ENCODE assay signal across 1 cellular context in genomic region chr4:186029731-186030421, GRCh38.
TF ChIP-seq lines count a peak whose summit lies in the region.

No MANE protein-coding gene starts in this region.

TF ChIP-seq in liver, 16 proteins besides CTCF, POLR2A, EP300 and RAD21 (continued from another document):
- TF ChIP-seq MAX (IDR thresholded peaks at IDR 0.05): peak; percentile 39
- peak in 1 of 2 donors; percentile 23 for TF ChIP-seq JUND (IDR thresholded peaks at IDR 0.05)
- peak; percentile 77 for TF ChIP-seq SP1 (IDR thresholded peaks at IDR 0.05)
- peak; percentile 73 to 87 for TF ChIP-seq RXRA (IDR thresholded peaks at IDR 0.05)
- no peak for TF ChIP-seq HNF4G (IDR thresholded peaks at IDR 0.05)
- TF ChIP-seq REST (IDR thresholded peaks at IDR 0.05): peak; percentile 45
- TF ChIP-seq FOXA2 (IDR thresholded peaks at IDR 0.05): no peak
- peak; percentile 75 for TF ChIP-seq NR2F2 (IDR thresholded peaks at IDR 0.05)
- TF ChIP-seq ATF3 (IDR thresholded peaks at IDR 0.05): no peak
- peak; percentile 89 for TF ChIP-seq YY1 (IDR thresholded peaks at IDR 0.05)
- peak in 1 of 2 donors; percentile 48 for TF ChIP-seq HNF4A (conservative IDR thresholded peaks at IDR 0.05)
- no peak for TF ChIP-seq ZBTB33 (IDR thresholded peaks at IDR 0.05)
- no peak for TF ChIP-seq GABPA (IDR thresholded peaks at IDR 0.05 in 1 of 2, conservative IDR thresholded peaks at IDR 0.05 in 1 of 2)
- peak in 1 of 2 donors; percentile 35 for TF ChIP-seq EGR1 (IDR thresholded peaks at IDR 0.05; ENCODE audit: low read depth in 2 of 2)
